Comparison of ENCODE assay signal across 33 cellular contexts in genomic region chr2:202990501-202990900, GRCh38.
"Had no signal": no experiment of that assay in that cellular context is flagged by ENCODE, and none has a peak within 500 bp of the region (broad histone marks: within the 10 kb centered on the region; RNA-seq: fewer than 3 reads in every experiment).

No MANE protein-coding gene starts in this region.

- H3K4me1 ChIP-seq: adrenal gland, ascending aorta, body of pancreas, breast epithelium had no signal

- ATAC-seq: activated naive CD4-positive, alpha-beta T cell treated with anti-CD3 and anti-CD28 coated beads, Interleukin-2, amount 50 U/mL, for 72 hours; activated naive CD8-positive, alpha-beta T cell treated with anti-CD3 and anti-CD28 coated beads, Interleukin-2, amount 50 U/mL, for 24 hours; activated T-cell treated with anti-CD3 and anti-CD28 coated beads, Interleukin-2, amount 50 U/mL, for 4 hours; activated T-cell treated with anti-CD3 and anti-CD28 coated beads, Interleukin-2, amount 50 U/mL, for 72 hours; activated T-helper 17 cell treated with anti-CD3 and anti-CD28 coated beads, Interleukin-2, amount 50 U/mL, for 72 hours; body of pancreas had no signal

- FAIRE-seq: astrocyte, bronchial epithelial cell, colon had no signal

- H3K9me3 ChIP-seq: adrenal gland, ascending aorta, body of pancreas, breast epithelium had no signal

- DNase-seq: activated effector memory CD4-positive, alpha-beta T cell treated with anti-CD3 and anti-CD28 coated beads, Interleukin-2, amount 50 U/mL, for 16 hours; activated effector memory CD4-positive, alpha-beta T cell treated with Interleukin-2 at 50 U/mL for 16 hours; activated gamma-delta T cell; activated gamma-delta T cell treated with Interleukin-2 at 50 U/mL for 16 hours; activated naive CD4-positive, alpha-beta T cell; activated naive CD4-positive, alpha-beta T cell treated with anti-CD3 and anti-CD28 coated beads for 36 hours; activated naive CD4-positive, alpha-beta T cell treated with anti-CD3 and anti-CD28 coated beads, Interleukin-2, amount 10 ng/mL, durations not matched to agents 7 days and 5 days; activated naive CD4-positive, alpha-beta T cell treated with anti-CD3 and anti-CD28 coated beads, Interleukin-2, amount 50 U/mL, for 16 hours; activated naive CD4-positive, alpha-beta T cell treated with Interleukin-2 at 50 U/mL for 16 hours; activated naive CD8-positive, alpha-beta T cell treated with anti-CD3 and anti-CD28 coated beads for 36 hours; activated naive CD8-positive, alpha-beta T cell treated with anti-CD3 and anti-CD28 coated beads, Interleukin-2, amount 10 ng/mL, durations not matched to agents 7 days and 5 days; activated naive CD8-positive, alpha-beta T cell treated with anti-CD3 and anti-CD28 coated beads, Interleukin-2, amount 50 U/mL, for 24 hours; activated T-cell treated with anti-CD3 and anti-CD28 coated beads, Interleukin-2, amount 50 U/mL, for 24 hours; activated T-cell treated with anti-CD3 and anti-CD28 coated beads, Interleukin-2, amount 50 U/mL, for 4 hours; activated T-cell treated with anti-CD3 and anti-CD28 coated beads, Interleukin-2, amount 50 U/mL, for 48 hours; activated T-cell treated with anti-CD3 and anti-CD28 coated beads, Interleukin-2, amount 50 U/mL, for 72 hours; adrenal gland; amygdala; anterior cingulate cortex; aorta; body of pancreas; brain microvascular endothelial cell; caudate nucleus; central memory CD4-positive, alpha-beta T cell; cerebellar nuclear complex had no signal

- H3K36me3 ChIP-seq: adrenal gland, ascending aorta, brain microvascular endothelial cell, breast epithelium, cardiac muscle cell had no signal

- H3K27me3 ChIP-seq: adrenal gland, ascending aorta, body of pancreas, brain microvascular endothelial cell, breast epithelium, cardiac muscle cell had no signal

- H3K27ac ChIP-seq: adrenal gland, ascending aorta, body of pancreas, brain microvascular endothelial cell, breast epithelium, cardiac muscle cell had no signal

- H3K4me3 ChIP-seq: adrenal gland, ascending aorta, body of pancreas, breast epithelium, cardiac muscle cell had no signal
